1 cellular context compared by ENCODE assay signal in the genomic region with DNA sequence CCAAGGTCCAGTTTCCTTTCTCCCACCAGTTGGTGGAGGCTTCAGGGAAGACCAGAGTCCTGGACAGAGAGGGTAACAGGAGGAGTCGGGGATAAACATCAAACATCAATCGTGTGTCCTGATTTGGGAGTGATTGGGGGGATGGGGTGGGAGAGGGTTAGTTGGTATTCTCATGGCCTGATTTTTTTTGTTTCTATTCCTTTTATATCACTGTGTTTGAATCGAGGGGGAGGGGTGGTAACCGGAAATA.
TF ChIP-seq lines count a peak whose summit lies in the region.

No MANE protein-coding gene starts in this region.

TF ChIP-seq in IMR-90, 13 proteins besides CTCF, POLR2A, EP300 and RAD21:
- TF ChIP-seq SMC3 (IDR thresholded peaks at IDR 0.05; ENCODE audit: low read depth, low read length) (no peak), MAFK (IDR thresholded peaks at IDR 0.05; ENCODE audit: low read depth, low read length) (no peak), RCOR1 (IDR thresholded peaks at IDR 0.05; ENCODE audit: insufficient replicate concordance, low read length) (no peak), FOS (IDR thresholded peaks at IDR 0.05; ENCODE audit: low read depth, low read length) (no peak), MAZ (IDR thresholded peaks at IDR 0.05; ENCODE audit: borderline replicate concordance, low read depth, low read length) (no peak), RFX5 (IDR thresholded peaks at IDR 0.05; ENCODE audit: low read depth, low read length) (no peak), CHD1 (IDR thresholded peaks at IDR 0.05; ENCODE audit: low read depth, low read length) (no peak), CEBPB (IDR thresholded peaks at IDR 0.05; ENCODE audit: low read depth, low read length) (no peak), BHLHE40 (IDR thresholded peaks at IDR 0.05; ENCODE audit: low read depth, low read length) (no peak), MXI1 (IDR thresholded peaks at IDR 0.05; ENCODE audit: borderline replicate concordance, low read depth, low read length) (no peak), NFE2L2 (IDR thresholded peaks at IDR 0.05; ENCODE audit: low read depth, low read length) (no peak)
- TF ChIP-seq, protein P1, sequence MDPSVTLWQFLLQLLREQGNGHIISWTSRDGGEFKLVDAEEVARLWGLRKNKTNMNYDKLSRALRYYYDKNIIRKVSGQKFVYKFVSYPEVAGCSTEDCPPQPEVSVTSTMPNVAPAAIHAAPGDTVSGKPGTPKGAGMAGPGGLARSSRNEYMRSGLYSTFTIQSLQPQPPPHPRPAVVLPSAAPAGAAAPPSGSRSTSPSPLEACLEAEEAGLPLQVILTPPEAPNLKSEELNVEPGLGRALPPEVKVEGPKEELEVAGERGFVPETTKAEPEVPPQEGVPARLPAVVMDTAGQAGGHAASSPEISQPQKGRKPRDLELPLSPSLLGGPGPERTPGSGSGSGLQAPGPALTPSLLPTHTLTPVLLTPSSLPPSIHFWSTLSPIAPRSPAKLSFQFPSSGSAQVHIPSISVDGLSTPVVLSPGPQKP (IDR thresholded peaks at IDR 0.05; ENCODE audit: borderline replicate concordance, low read depth, low read length), result no peak
- TF ChIP-seq, protein P2, sequence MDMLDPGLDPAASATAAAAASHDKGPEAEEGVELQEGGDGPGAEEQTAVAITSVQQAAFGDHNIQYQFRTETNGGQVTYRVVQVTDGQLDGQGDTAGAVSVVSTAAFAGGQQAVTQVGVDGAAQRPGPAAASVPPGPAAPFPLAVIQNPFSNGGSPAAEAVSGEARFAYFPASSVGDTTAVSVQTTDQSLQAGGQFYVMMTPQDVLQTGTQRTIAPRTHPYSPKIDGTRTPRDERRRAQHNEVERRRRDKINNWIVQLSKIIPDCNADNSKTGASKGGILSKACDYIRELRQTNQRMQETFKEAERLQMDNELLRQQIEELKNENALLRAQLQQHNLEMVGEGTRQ (IDR thresholded peaks at IDR 0.05; ENCODE audit: low read depth, low read length), result no peak
